Comparison of ENCODE assay signal across 15 cellular contexts in the genomic region with DNA sequence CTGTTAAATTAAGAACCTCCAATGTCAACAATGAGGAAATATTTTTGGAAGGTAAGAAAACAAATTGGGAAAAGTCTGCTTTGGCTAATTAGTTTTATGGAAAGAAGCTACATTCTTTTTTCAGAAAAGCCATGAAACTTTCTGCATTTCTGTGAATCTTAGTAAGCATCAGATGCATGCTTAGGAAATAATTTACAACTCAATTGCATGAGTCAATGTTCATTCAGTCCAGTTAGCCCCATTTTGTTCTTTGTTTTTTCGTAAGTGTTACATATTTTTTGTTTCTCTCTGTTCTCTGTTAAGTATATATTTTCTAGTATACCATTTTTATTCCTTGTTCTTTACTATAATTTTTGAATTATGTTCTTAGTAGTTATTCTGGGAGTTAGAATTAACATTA.
DNase-seq lines count a peak whose midpoint lies in the region; ATAC-seq, FAIRE-seq and TF ChIP-seq lines count a peak whose summit lies in the region.
"Had no signal": no experiment of that assay in that cellular context is flagged by ENCODE, and none has a peak within 500 bp of the region (broad histone marks: within the 10 kb centered on the region; RNA-seq: fewer than 3 reads in every experiment).

No MANE protein-coding gene starts in this region.

- H3K4me1 Mint-ChIP-seq in osteocyte (ENCODE audit: unreplicated experiment): peaks cover 23% of the 10 kb centered on the region
- H3K4me1 Mint-ChIP-seq: T-helper 17 cell had no signal

- peak overlapping the region; percentile 74 for H3K27ac ChIP-seq in epithelial cell of prostate
- H3K27ac ChIP-seq in body of pancreas: no peak overlapping the region
- H3K27ac ChIP-seq in uterus: no peak overlapping the region
- H3K27ac ChIP-seq: sigmoid colon had no signal

- no peaks in the 10 kb centered on the region for H3K4me1 ChIP-seq in body of pancreas
- H3K4me1 ChIP-seq in uterus: no peaks in the 10 kb centered on the region
- H3K4me1 ChIP-seq: sigmoid colon had no signal

- H3K4me3 ChIP-seq in body of pancreas: no peak overlapping the region
- no peak overlapping the region for H3K4me3 ChIP-seq in uterus
- H3K4me3 ChIP-seq: sigmoid colon had no signal

- H3K4me3 Mint-ChIP-seq in osteocyte (ENCODE audit: unreplicated experiment): no peak overlapping the region
- H3K4me3 Mint-ChIP-seq: natural killer cell treated with Interleukin-12 subunit alpha and Interleukin-12 subunit beta and Interleukin-15 and Interleukin-18, amount 100 ng/mL, for 72 hours; T-helper 17 cell had no signal

- H3K27ac Mint-ChIP-seq in osteocyte (ENCODE audit: unreplicated experiment): peak overlapping the region; percentile 42
- H3K27ac Mint-ChIP-seq: activated T-helper 2 cell treated with anti-CD3 and anti-CD28 coated beads, Interferon-gamma antibody, Interleukin-2, Interleukin-4, amounts not matched to agents 10 μg/mL and 5 μg/mL and 100 μg/mL, durations not matched to agents 14 hours and 24 hours and 36 hours; natural killer cell treated with Interleukin-12 subunit alpha and Interleukin-12 subunit beta and Interleukin-15 and Interleukin-18, amount 100 ng/mL, for 72 hours; T-helper 17 cell had no signal

- no peaks in the 10 kb centered on the region for H3K36me3 Mint-ChIP-seq in osteocyte (ENCODE audit: unreplicated experiment)
- H3K36me3 Mint-ChIP-seq: natural killer cell treated with Interleukin-12 subunit alpha and Interleukin-12 subunit beta and Interleukin-15 and Interleukin-18, amount 100 ng/mL, for 72 hours had no signal

- TF ChIP-seq POLR2A in body of pancreas (IDR thresholded peaks at IDR 0.05): no peak
- no peak for TF ChIP-seq POLR2A in uterus (IDR thresholded peaks at IDR 0.05)

- intact Hi-C loops in body of pancreas (cut with DNase I): no loop called here
- intact Hi-C loops in uterus (cut with DNase I; ENCODE audit: low total_unique reads): no loop called here

- no peak for FAIRE-seq in RCC 7860 (lab: Jason Lieb, UNC)

- peak; percentile 77 for DNase-seq in EL
- peak; percentile 84 for DNase-seq in RCC 7860 (ENCODE audit: low spot score)
- DNase-seq in epithelial cell of prostate (ENCODE audit: low read depth, low spot score): no peak
- DNase-seq in osteocyte (ENCODE audit: extremely low spot score, unreplicated experiment): no peak
- no peak for DNase-seq in activated gamma-delta T cell treated with Interleukin-2 at 50 U/mL for 16 hours
- DNase-seq in NCI-H82 treated with DMSO at 0.1 percent for 48 hours (lab: John Stamatoyannopoulos, UW; ENCODE audit: unreplicated experiment): no peak
- DNase-seq in body of pancreas: no peak
- no peak for DNase-seq in uterus
- DNase-seq: caudate nucleus, left colon, NCI-H2171 treated with DMSO at 0.1 percent for 48 hours, sigmoid colon, T-helper 17 cell had no signal

- no peaks in the 10 kb centered on the region for H3K27me3 Mint-ChIP-seq in osteocyte (ENCODE audit: unreplicated experiment)
- H3K27me3 Mint-ChIP-seq: natural killer cell treated with Interleukin-12 subunit alpha and Interleukin-12 subunit beta and Interleukin-15 and Interleukin-18, amount 100 ng/mL, for 72 hours; T-helper 17 cell had no signal

- 63 to 65% methylated on average over 1 of the region's 1 CpG for WGBS in body of pancreas, 2 donors

- H3K9me3 ChIP-seq in body of pancreas: no peaks in the 10 kb centered on the region
- no peaks in the 10 kb centered on the region for H3K9me3 ChIP-seq in uterus
- H3K9me3 ChIP-seq: sigmoid colon had no signal

- H3K36me3 ChIP-seq in body of pancreas (replicated peaks in 1 of 2; ENCODE audit: insufficient read depth in 1 of 2, low read depth in 2 of 2) (no peaks in the 10 kb centered on the region), uterus (no peaks in the 10 kb centered on the region)
- H3K36me3 ChIP-seq: sigmoid colon had no signal

- H3K9me3 Mint-ChIP-seq in osteocyte (ENCODE audit: unreplicated experiment): peaks cover 4% of the 10 kb centered on the region

- TF ChIP-seq CTCF in osteocyte (IDR thresholded peaks at IDR 0.05) (no peak), body of pancreas (IDR thresholded peaks at IDR 0.05) (no peak), uterus (IDR thresholded peaks at IDR 0.05) (no peak)

- no peak for ATAC-seq in body of pancreas
- ATAC-seq: left colon; natural killer cell treated with Interleukin-12 subunit alpha and Interleukin-12 subunit beta and Interleukin-15 and Interleukin-18, amount 100 ng/mL, for 72 hours; T-helper 17 cell had no signal

- H3K27me3 ChIP-seq in body of pancreas: no peaks in the 10 kb centered on the region
- H3K27me3 ChIP-seq in uterus: no peaks in the 10 kb centered on the region
- H3K27me3 ChIP-seq: sigmoid colon had no signal

Comparison
In these comparisons a context has a peak if more than half of its experiments do, and no peak if none do; other contexts are left out.
1. DNase-seq: peak in EL (single experiment) and RCC 7860 (single experiment); none in epithelial cell of prostate (single experiment), osteocyte (single experiment), activated gamma-delta T cell treated with Interleukin-2 at 50 U/mL for 16 hours (single experiment), NCI-H82 treated with DMSO at 0.1 percent for 48 hours (single experiment), body of pancreas (0 of 4) and uterus (0 of 2).